In the genomic region with DNA sequence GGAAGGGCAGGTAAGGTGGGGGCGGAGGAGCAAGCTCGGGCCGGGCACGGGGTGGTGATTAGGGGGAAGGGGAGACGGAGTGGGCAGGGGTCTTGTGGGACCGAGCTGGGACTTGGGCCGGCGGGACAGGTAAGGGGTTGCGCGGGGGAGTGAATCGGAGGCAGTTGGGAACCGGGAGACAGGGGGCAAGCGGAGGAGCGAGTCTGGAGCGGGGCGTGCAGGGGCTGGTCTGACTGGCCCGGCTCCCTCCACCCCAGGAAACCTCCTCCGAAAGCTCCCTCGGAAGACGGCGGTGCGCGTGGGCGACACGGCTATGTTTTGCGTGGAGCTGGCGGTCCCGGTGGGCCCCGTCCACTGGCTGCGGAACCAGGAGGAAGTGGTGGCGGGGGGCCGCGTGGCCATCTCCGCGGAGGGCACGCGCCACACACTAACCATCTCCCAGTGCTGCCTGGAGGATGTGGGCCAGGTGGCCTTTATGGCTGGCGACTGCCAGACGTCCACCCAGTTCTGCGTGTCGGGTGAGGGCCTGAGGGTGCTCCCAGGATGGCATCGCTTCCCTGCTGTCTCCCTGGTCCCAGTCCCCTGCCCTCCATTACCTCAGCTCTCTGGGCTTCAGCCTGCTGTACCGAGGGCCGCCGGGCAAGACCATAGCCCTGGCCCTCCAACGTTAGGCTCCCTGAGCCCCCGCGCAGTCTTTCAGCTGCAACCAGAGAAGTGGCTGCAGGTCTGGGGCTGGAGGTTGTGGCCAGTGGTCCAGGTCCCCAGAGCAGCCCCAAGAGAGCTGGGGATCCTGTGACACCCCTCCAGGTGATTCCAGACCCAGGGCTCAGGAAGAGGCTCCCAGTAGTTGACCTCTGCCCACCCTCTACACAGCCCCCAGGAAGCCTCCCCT, we compare ENCODE assay signal across 8 cellular contexts. TPM values are rescaled to one million over a fixed set of nuclear protein-coding genes. Genes with fewer than 3 reads are reported as not detected.
DNase-seq lines count a peak whose midpoint lies in the region; ATAC-seq and TF ChIP-seq lines count a peak whose summit lies in the region.

No MANE protein-coding gene starts in this region.

- H3K4me2 ChIP-seq in fibroblast of lung (ENCODE audit: extremely low read depth, insufficient read depth, low read length) = peak overlapping the region; percentile 25

- WGBS in psoas muscle, 3 donors = 29 to 32% (median 29%) methylated on average over 42 to 48 of the region's 48 CpGs

- CTCF ChIA-PET in CD8-positive, alpha-beta memory T cell (lab: Charles Lee) = interaction anchor here (0.7 to 2.0 kb wide), 17 partner anchors 11 to 301 kb away, joined by 3 to 8 read pairs (median 4); a partner anchor contains a TSS

- H3K9me3 Mint-ChIP-seq in CD8-positive, alpha-beta memory T cell = no peaks in the 10 kb centered on the region

- ATAC-seq in RWPE2 (ENCODE audit: low read depth) (no peak), psoas muscle (no peak), HG03442 (IDR thresholded peaks at IDR 0.05; ENCODE audit: unreplicated experiment) (no peak), GM21360 (IDR thresholded peaks at IDR 0.05; ENCODE audit: unreplicated experiment) (no peak)

- H3K27me3 ChIP-seq in CD8-positive, alpha-beta memory T cell (ENCODE audit: insufficient read depth, low read length, poor library complexity, severe bottlenecking) = no peaks in the 10 kb centered on the region
- H3K27me3 ChIP-seq in RWPE2 (ENCODE audit: insufficient read depth, poor library complexity, severe bottlenecking) (no peaks in the 10 kb centered on the region), fibroblast of lung (ENCODE audit: control insufficient read depth, insufficient read depth, low read length) (no peaks in the 10 kb centered on the region), psoas muscle (ENCODE audit: insufficient read depth in 3 of 3, low read length in 2 of 3) (no peaks in the 10 kb centered on the region)

- H3K9me3 ChIP-seq in CD8-positive, alpha-beta memory T cell (ENCODE audit: low read length) = no peaks in the 10 kb centered on the region
- H3K9me3 ChIP-seq in RWPE2 (ENCODE audit: severe bottlenecking) (no peaks in the 10 kb centered on the region), fibroblast of lung (ENCODE audit: control insufficient read depth, insufficient read depth, low read depth, low read length) (no peaks in the 10 kb centered on the region), psoas muscle (no peaks in the 10 kb centered on the region)

- intact Hi-C loops in psoas muscle (cut with DNase I) = loop anchor here in 1 of 2 donors (5.0 to 10.0 kb wide), 2 partner anchors 63 to 271 kb away; a partner anchor contains a TSS

- H4K20me1 ChIP-seq in fibroblast of lung (ENCODE audit: control insufficient read depth, extremely low read depth, insufficient read depth, low read length) = no peaks in the 10 kb centered on the region

- no peaks in the 10 kb centered on the region for H3K36me3 ChIP-seq in CD8-positive, alpha-beta memory T cell (ENCODE audit: insufficient read depth, low read length)
- H3K36me3 ChIP-seq in RWPE2 (ENCODE audit: low read depth) (no peaks in the 10 kb centered on the region), fibroblast of lung (ENCODE audit: control insufficient read depth, insufficient read depth, low read length) (no peaks in the 10 kb centered on the region), psoas muscle (ENCODE audit: insufficient read depth in 1 of 2, low read depth in 1 of 2) (peaks cover 0 to 55% of the 10 kb centered on the region in 2 donors)

- peaks cover 0 to 22% (median 7%) of the 10 kb centered on the region in 3 donors for H3K36me3 Mint-ChIP-seq in CD8-positive, alpha-beta memory T cell

- no peaks in the 10 kb centered on the region for H3K79me2 ChIP-seq in fibroblast of lung (ENCODE audit: control insufficient read depth, insufficient read depth, low read length)

- H3K27ac Mint-ChIP-seq in CD8-positive, alpha-beta memory T cell = peak overlapping the region in 1 of 8 donors; percentile 3

- H3K9ac ChIP-seq in fibroblast of lung (ENCODE audit: insufficient read depth, low read length) = no peak overlapping the region

- peaks cover 0 to 3% of the 10 kb centered on the region in 2 donors for H3K27me3 Mint-ChIP-seq in CD8-positive, alpha-beta memory T cell

- no peak for TF ChIP-seq CTCF in RWPE2 (IDR thresholded peaks at IDR 0.05; ENCODE audit: poor library complexity, severe bottlenecking)
- TF ChIP-seq CTCF in fibroblast of lung (conservative IDR thresholded peaks at IDR 0.05 in 1 of 2, IDR thresholded peaks at IDR 0.05 in 1 of 2; ENCODE audit: low read depth in 1 of 2, low read length in 2 of 2) = no peak
- TF ChIP-seq CTCF in psoas muscle (IDR thresholded peaks at IDR 0.05) = no peak

- H3K4me3 ChIP-seq in CD8-positive, alpha-beta memory T cell (ENCODE audit: low read length) = no peak overlapping the region
- H3K4me3 ChIP-seq in RWPE2 (ENCODE audit: severe bottlenecking) (peak overlapping the region; percentile 25), fibroblast of lung (replicated peaks in 1 of 4; ENCODE audit: control extremely low read depth in 1 of 4, insufficient read depth in 1 of 4, low read depth in 3 of 4, low read length in 4 of 4) (peak overlapping the region in 2 of 4 experiments; percentile 27 to 34), psoas muscle (peak overlapping the region; percentile 91)

- no peak for DNase-seq in CD8-positive, alpha-beta memory T cell
- no peak for DNase-seq in RWPE2 (ENCODE audit: low spot score)
- DNase-seq in fibroblast of lung (ENCODE audit: low read depth in 2 of 2) = no peak
- DNase-seq in psoas muscle = no peak
- DNase-seq in stimulated activated CD4-positive, alpha-beta T cell treated with anti-CD3 and anti-CD28 coated beads, Interleukin-12 subunit alpha, Interleukin-12 subunit beta, amount 100 ng/mL, for 4 hours = no peak
- DNase-seq in NCI-H510A treated with DMSO at 0.1 percent for 48 hours (lab: John Stamatoyannopoulos, UW) = no peak

- H3K4me1 ChIP-seq in CD8-positive, alpha-beta memory T cell (ENCODE audit: insufficient read depth, low read length) = no peaks in the 10 kb centered on the region
- H3K4me1 ChIP-seq in RWPE2 (ENCODE audit: insufficient read depth, poor library complexity, severe bottlenecking) (no peaks in the 10 kb centered on the region), fibroblast of lung (ENCODE audit: control insufficient read depth, extremely low read depth, insufficient read depth, low read length) (no peaks in the 10 kb centered on the region), psoas muscle (peaks cover 71% of the 10 kb centered on the region)

- POLR2A ChIA-PET in CD8-positive, alpha-beta memory T cell (lab: Charles Lee) = interaction anchor here (0.5 to 1.8 kb wide), 4 partner anchors 28 to 350 kb away, joined by 3 to 4 read pairs (median 4); no protein-coding TSS in a partner anchor

- H2AFZ ChIP-seq in fibroblast of lung (ENCODE audit: low read length) = no peak overlapping the region

- H3K27ac ChIP-seq in CD8-positive, alpha-beta memory T cell (ENCODE audit: low read depth, low read length) = no peak overlapping the region
- H3K27ac ChIP-seq in RWPE2 (ENCODE audit: poor library complexity, severe bottlenecking) = no peak overlapping the region
- H3K27ac ChIP-seq in fibroblast of lung (ENCODE audit: insufficient read depth, low read length) = no peak overlapping the region
- H3K27ac ChIP-seq in psoas muscle = peak overlapping the region; percentile 99

- peaks cover 0 to 18% (median 7%) of the 10 kb centered on the region in 3 donors for H3K4me1 Mint-ChIP-seq in CD8-positive, alpha-beta memory T cell

- peak overlapping the region; percentile 65 to 94 (median 73) for H3K4me3 Mint-ChIP-seq in CD8-positive, alpha-beta memory T cell

RNA-seq across cellular contexts. Expression of a gene that starts 6.3 kb away (rescaled TPM):
- total RNA-seq in CD8-positive, alpha-beta memory T cell = 10 to 100 TPM; 10.9 to 13.6 TPM
- polyA plus RNA-seq in CD8-positive, alpha-beta memory T cell = 3.0 TPM
- total RNA-seq in fibroblast of lung (14.4 and 16.8 TPM in 2 replicates), psoas muscle (1,000 to 10,000 TPM; 1,061 to 1,869 (median 1,568) TPM)
- polyA plus RNA-seq in fibroblast of lung (0.78 and 0.87 TPM in 2 replicates), psoas muscle (100 to 1,000 TPM; 397 to 658 (median 442) TPM)
- polyA plus RNA-seq in fibroblast of lung (2012) = 1.7 and 2.1 TPM in 2 replicates
- polyA minus RNA-seq in fibroblast of lung (ENCODE audit: low replicate concordance) = 1.2 and 1.7 TPM in 2 replicates

RNA-seq across cellular contexts. Expression of a gene that starts 48.6 kb away (rescaled TPM):
- 10 to 100 TPM; 12.6 to 13.6 TPM for total RNA-seq in CD8-positive, alpha-beta memory T cell
- polyA plus RNA-seq in CD8-positive, alpha-beta memory T cell = 5.4 TPM
- total RNA-seq in fibroblast of lung = 3.6 and 3.8 TPM in 2 replicates
- polyA plus RNA-seq in fibroblast of lung = 1.3 and 1.4 TPM in 2 replicates
- polyA plus RNA-seq in fibroblast of lung (2012) = 2.3 and 3.6 TPM in 2 replicates
- 1.9 and 3.3 TPM in 2 replicates for polyA minus RNA-seq in fibroblast of lung (ENCODE audit: low replicate concordance)
- total RNA-seq in psoas muscle = 10 to 100 TPM; 11.3 to 26.2 (median 17.8) TPM
- polyA plus RNA-seq in psoas muscle = 10 to 100 TPM in 2 of 3 donors, 1 to 10 TPM in 1; 7.7 to 16.0 (median 11.5) TPM

Comparison
In these comparisons a context has a peak if more than half of its experiments do, and no peak if none do; other contexts are left out.
1. RNA of a gene that starts 6.3 kb away (total RNA-seq): 1,061 to 1,869 TPM in psoas muscle; 14.4 to 16.8 TPM in fibroblast of lung and 10.9 to 13.6 TPM in CD8-positive, alpha-beta memory T cell; every median in the first group is over 10 times any median in the second.